Comparison of ENCODE assay signal across 8 cellular contexts in the genomic region with DNA sequence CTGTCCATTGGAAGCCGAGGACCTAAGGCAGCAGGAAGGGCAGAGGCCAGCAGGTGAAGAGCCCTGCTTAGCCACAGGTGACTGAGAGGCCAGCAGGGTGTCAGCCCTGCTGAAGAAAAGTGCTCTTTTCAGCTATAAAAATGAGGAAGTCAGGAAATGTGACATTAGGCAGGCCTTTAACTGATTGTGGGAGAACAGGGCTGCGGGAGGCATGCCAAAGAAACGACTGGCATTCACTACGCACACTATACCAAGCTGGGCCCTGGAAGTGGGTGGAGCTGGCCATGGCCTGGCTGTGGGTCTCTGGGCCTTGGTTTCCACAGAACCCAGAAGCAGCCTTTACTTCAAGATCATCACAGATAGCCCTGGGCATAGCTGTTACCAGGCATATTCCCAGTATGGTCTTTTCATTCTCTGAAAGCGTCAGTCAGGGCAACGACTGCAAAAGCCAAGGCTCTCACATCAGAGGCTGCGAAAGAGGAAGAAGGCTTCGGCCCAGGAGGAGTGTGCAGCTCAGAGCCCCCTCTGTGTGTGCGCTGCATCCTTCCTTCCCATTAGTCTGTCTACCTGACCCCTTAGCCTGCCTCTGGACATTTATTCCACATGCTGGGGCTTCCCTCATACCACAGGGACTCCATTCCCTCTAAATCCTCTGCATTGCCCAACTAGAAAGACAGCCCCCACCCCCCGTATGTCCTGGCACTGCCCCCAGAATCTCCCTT. TPM values are rescaled to one million over a fixed set of nuclear protein-coding genes. Genes with fewer than 3 reads are reported as not detected.
DNase-seq lines count a peak whose midpoint lies in the region; FAIRE-seq and TF ChIP-seq lines count a peak whose summit lies in the region.

No MANE protein-coding gene starts in this region.

- in situ Hi-C loops in transverse colon (cut with MboI; ENCODE audit: low pct_ligation_motif_present in 1 of 4, low pct_unique_long_range_greater_than_20kb in 1 of 4, low sequenced_read_pairs in 3 of 4): no loop called here

- TF ChIP-seq EP300 in transverse colon (IDR thresholded peaks at IDR 0.05; ENCODE audit: low read depth): no peak

- peaks cover 52 to 58% of the 10 kb centered on the region in 2 donors for H3K4me1 ChIP-seq in kidney (ENCODE audit: control insufficient read depth in 1 of 2, insufficient read depth in 1 of 2, low read depth in 1 of 2, low read length in 2 of 2)
- H3K4me1 ChIP-seq in transverse colon: peaks cover 41 to 84% (median 68%) of the 10 kb centered on the region in 4 donors

- peaks cover 94% of the 10 kb centered on the region for H3K4me1 Mint-ChIP-seq in activated T-cell treated with anti-CD3 and anti-CD28 coated beads, Interleukin-2, amount 50 U/mL, for 24 hours (ENCODE audit: low read depth)
- peaks cover 95% of the 10 kb centered on the region for H3K4me1 Mint-ChIP-seq in activated T-helper 1 cell treated with anti-CD3 and anti-CD28 coated beads, Interleukin-12 subunit alpha, Interleukin-12 subunit beta, Interleukin-2, Interleukin-4 antibody, amounts not matched to agents 30 ng/mL and 10 ng/mL and 1 ng/mL, durations not matched to agents 14 hours and 24 hours and 36 hours (ENCODE audit: low read depth)

- peak overlapping the region in 1 of 2 donors; percentile 9 for H3K9ac ChIP-seq in kidney (ENCODE audit: low read length in 2 of 2)

- intact Hi-C loops in activated T-helper 1 cell treated with anti-CD3 and anti-CD28 coated beads, Interleukin-12 subunit alpha, Interleukin-12 subunit beta, Interleukin-2, Interleukin-4 antibody, amounts not matched to agents 30 ng/mL and 10 ng/mL and 1 ng/mL, durations not matched to agents 14 hours and 24 hours and 36 hours (cut with micrococcal nuclease): loop anchor here (2.0 kb wide), 1 partner anchor 20 kb away; no protein-coding TSS in a partner anchor
- intact Hi-C loops in kidney (cut with DNase I): no loop called here
- intact Hi-C loops in transverse colon (cut with DNase I; ENCODE audit: low total_unique reads): no loop called here

- H3K27ac ChIP-seq in kidney (ENCODE audit: low read depth in 2 of 2, low read length in 2 of 2) (peak overlapping the region; percentile 72 to 78), transverse colon (peak overlapping the region; percentile 84 to 92 (median 90))

- no peak overlapping the region for H3K4me3 ChIP-seq in kidney (ENCODE audit: low read length in 2 of 2)
- H3K4me3 ChIP-seq in transverse colon: no peak overlapping the region

- no peak for DNase-seq in activated T-cell treated with anti-CD3 and anti-CD28 coated beads, Interleukin-2, amount 50 U/mL, for 24 hours
- DNase-seq in activated T-cell treated with anti-CD3 and anti-CD28 coated beads for 4 hours (no peak), kidney (peak; percentile 73), transverse colon (peak; percentile 75), T-helper 9 cell (no peak), amniotic stem cell (lab: John Stamatoyannopoulos, UW) (no peak), HK-2 (ENCODE audit: unreplicated experiment) (no peak)
- DNase-seq in activated T-helper 1 cell treated with anti-CD3 and anti-CD28 coated beads, Interleukin-12 subunit alpha, Interleukin-12 subunit beta, Interleukin-2, Interleukin-4 antibody, amounts not matched to agents 30 ng/mL and 10 ng/mL and 1 ng/mL, durations not matched to agents 14 hours and 24 hours and 36 hours (ENCODE audit: low spot score): no peak

- H3K27me3 ChIP-seq in transverse colon: no peaks in the 10 kb centered on the region

- H3K9me3 Mint-ChIP-seq in activated T-cell treated with anti-CD3 and anti-CD28 coated beads, Interleukin-2, amount 50 U/mL, for 24 hours: no peaks in the 10 kb centered on the region
- no peaks in the 10 kb centered on the region for H3K9me3 Mint-ChIP-seq in activated T-helper 1 cell treated with anti-CD3 and anti-CD28 coated beads, Interleukin-12 subunit alpha, Interleukin-12 subunit beta, Interleukin-2, Interleukin-4 antibody, amounts not matched to agents 30 ng/mL and 10 ng/mL and 1 ng/mL, durations not matched to agents 14 hours and 24 hours and 36 hours

- H3K36me3 Mint-ChIP-seq in activated T-cell treated with anti-CD3 and anti-CD28 coated beads, Interleukin-2, amount 50 U/mL, for 24 hours (ENCODE audit: low read depth): peaks cover 96% of the 10 kb centered on the region
- H3K36me3 Mint-ChIP-seq in activated T-helper 1 cell treated with anti-CD3 and anti-CD28 coated beads, Interleukin-12 subunit alpha, Interleukin-12 subunit beta, Interleukin-2, Interleukin-4 antibody, amounts not matched to agents 30 ng/mL and 10 ng/mL and 1 ng/mL, durations not matched to agents 14 hours and 24 hours and 36 hours (ENCODE audit: low read depth): peaks cover 41% of the 10 kb centered on the region

- H3K9me3 ChIP-seq in kidney (ENCODE audit: control insufficient read depth in 1 of 2, low read length in 2 of 2) (no peaks in the 10 kb centered on the region), transverse colon (no peaks in the 10 kb centered on the region)

- H3K4me3 Mint-ChIP-seq in activated T-cell treated with anti-CD3 and anti-CD28 coated beads, Interleukin-2, amount 50 U/mL, for 24 hours: no peak overlapping the region
- H3K4me3 Mint-ChIP-seq in activated T-helper 1 cell treated with anti-CD3 and anti-CD28 coated beads, Interleukin-12 subunit alpha, Interleukin-12 subunit beta, Interleukin-2, Interleukin-4 antibody, amounts not matched to agents 30 ng/mL and 10 ng/mL and 1 ng/mL, durations not matched to agents 14 hours and 24 hours and 36 hours: peak overlapping the region; percentile 65

- 30 to 52% methylated on average over 2 to 10 of the region's 10 CpGs for WGBS in transverse colon (ENCODE audit: low coverage in 1 of 2), 2 donors

- no peak for TF ChIP-seq CTCF in kidney (IDR thresholded peaks at IDR 0.05; ENCODE audit: borderline replicate concordance, extremely low read depth, insufficient read depth)
- TF ChIP-seq CTCF in transverse colon (IDR thresholded peaks at IDR 0.05): no peak

- H3K36me3 ChIP-seq in kidney (ENCODE audit: control insufficient read depth in 1 of 2, insufficient read depth in 2 of 2, low read length in 2 of 2) (no peaks in the 10 kb centered on the region), transverse colon (no peaks in the 10 kb centered on the region)

- H3K27ac Mint-ChIP-seq in activated T-cell treated with anti-CD3 and anti-CD28 coated beads, Interleukin-2, amount 50 U/mL, for 24 hours: peak overlapping the region; percentile 86
- peak overlapping the region; percentile 79 for H3K27ac Mint-ChIP-seq in activated T-helper 1 cell treated with anti-CD3 and anti-CD28 coated beads, Interleukin-12 subunit alpha, Interleukin-12 subunit beta, Interleukin-2, Interleukin-4 antibody, amounts not matched to agents 30 ng/mL and 10 ng/mL and 1 ng/mL, durations not matched to agents 14 hours and 24 hours and 36 hours

- TF ChIP-seq POLR2A in transverse colon (IDR thresholded peaks at IDR 0.05): no peak

- no peaks in the 10 kb centered on the region for H3K27me3 Mint-ChIP-seq in activated T-cell treated with anti-CD3 and anti-CD28 coated beads, Interleukin-2, amount 50 U/mL, for 24 hours
- H3K27me3 Mint-ChIP-seq in activated T-helper 1 cell treated with anti-CD3 and anti-CD28 coated beads, Interleukin-12 subunit alpha, Interleukin-12 subunit beta, Interleukin-2, Interleukin-4 antibody, amounts not matched to agents 30 ng/mL and 10 ng/mL and 1 ng/mL, durations not matched to agents 14 hours and 24 hours and 36 hours (ENCODE audit: insufficient read depth): no peaks in the 10 kb centered on the region

- no peak for FAIRE-seq in kidney (lab: Jason Lieb, UNC)

RNA-seq across cellular contexts. Expression of a gene that starts 14.3 kb away (rescaled TPM):
- 111 and 120 TPM in 2 replicates for total RNA-seq in activated T-helper 1 cell treated with anti-CD3 and anti-CD28 coated beads, Interleukin-12 subunit alpha, Interleukin-12 subunit beta, Interleukin-2, Interleukin-4 antibody, amounts not matched to agents 30 ng/mL and 10 ng/mL and 1 ng/mL, durations not matched to agents 14 hours and 24 hours and 36 hours
- total RNA-seq in kidney (55.9 TPM), transverse colon (10 to 100 TPM; 37.2 to 98.9 (median 69.1) TPM)
- 28.6 TPM for polyA plus RNA-seq in kidney (ENCODE audit: insufficient read depth, low read depth, low replicate concordance)

Comparison
In these comparisons a context has a peak if more than half of its experiments do, and no peak if none do; other contexts are left out.
1. DNase-seq: peak in kidney (single experiment) and transverse colon (single experiment); none in activated T-cell treated with anti-CD3 and anti-CD28 coated beads, Interleukin-2, amount 50 U/mL, for 24 hours (single experiment), activated T-cell treated with anti-CD3 and anti-CD28 coated beads for 4 hours (single experiment), activated T-helper 1 cell treated with anti-CD3 and anti-CD28 coated beads, Interleukin-12 subunit alpha, Interleukin-12 subunit beta, Interleukin-2, Interleukin-4 antibody, amounts not matched to agents 30 ng/mL and 10 ng/mL and 1 ng/mL, durations not matched to agents 14 hours and 24 hours and 36 hours (single experiment), T-helper 9 cell (single experiment), amniotic stem cell (single experiment) and HK-2 (single experiment).